In the genomic region with DNA sequence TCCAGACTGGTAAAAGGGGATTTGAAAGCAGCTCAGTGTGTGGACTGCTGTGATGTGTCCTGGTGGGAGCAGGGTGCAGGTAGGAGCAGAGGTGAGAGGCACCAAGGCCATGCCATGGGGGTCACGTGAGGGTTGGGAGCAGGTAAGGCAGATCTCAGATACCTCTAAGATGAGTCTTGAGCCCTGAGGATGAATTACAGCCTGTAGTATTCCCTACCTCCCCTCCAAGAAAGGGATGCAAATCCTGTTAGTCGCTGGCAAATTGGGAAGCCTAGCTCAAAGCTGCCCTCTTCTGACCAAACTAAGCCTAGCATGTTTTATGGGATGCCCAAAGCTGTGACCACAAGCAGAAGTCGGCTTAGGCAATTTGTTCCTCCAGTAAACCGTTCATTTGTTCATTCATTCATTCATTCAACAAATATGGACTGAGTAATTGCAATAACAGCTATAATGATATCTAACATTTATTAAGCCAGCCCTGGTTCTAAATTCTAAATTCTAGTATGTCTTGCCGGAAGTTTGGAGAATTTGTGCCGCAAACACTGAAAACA, we compare ENCODE assay signal across 8 cellular contexts. TPM values are rescaled to one million over a fixed set of nuclear protein-coding genes. Genes with fewer than 3 reads are reported as not detected.
A peak's percentile ranks its signal among the peaks of the same experiment; 100 is the strongest.
DNase-seq lines count a peak whose midpoint lies in the region; ATAC-seq and TF ChIP-seq lines count a peak whose summit lies in the region.

No MANE protein-coding gene starts in this region.

- peaks cover 12% of the 10 kb centered on the region for H3K79me2 ChIP-seq in mammary epithelial cell (ENCODE audit: insufficient read depth, low read length)

- ATAC-seq in HG03520 (IDR thresholded peaks at IDR 0.05; ENCODE audit: unreplicated experiment), result no peak

- H4K20me1 ChIP-seq in mammary epithelial cell (ENCODE audit: insufficient read depth, low read length), result no peaks in the 10 kb centered on the region

- H3K4me1 Mint-ChIP-seq in immature natural killer cell, result peaks cover 25 to 39% of the 10 kb centered on the region in 2 donors

- no peaks in the 10 kb centered on the region for H3K36me3 ChIP-seq in mammary epithelial cell (ENCODE audit: insufficient read depth, low read length)

- peaks cover 3 to 4% (median 4%) of the 10 kb centered on the region in 3 donors for H3K27me3 Mint-ChIP-seq in immature natural killer cell (ENCODE audit: low read depth in 3 of 3)

- dilution Hi-C loops in mammary epithelial cell (cut with HindIII; ENCODE audit: low sequenced_read_pairs), result no loop called here

- BruUV-seq in mammary epithelial cell (replicated peaks; lab: Mats Ljungman, UMichigan), result no TSS peak

- H3K27me3 ChIP-seq in mammary epithelial cell (ENCODE audit: insufficient read depth, low read length), result no peaks in the 10 kb centered on the region

- DNase-seq in A172 (ENCODE audit: low spot score) (peak; percentile 96), GM12864 (ENCODE audit: low read depth) (no peak), NCI-H146 treated with DMSO at 0.1 percent for 48 hours (lab: John Stamatoyannopoulos, UW; ENCODE audit: unreplicated experiment) (peak; percentile 31), T-helper 9 cell (peak; percentile 33), mammary epithelial cell (peak; percentile 73), immature natural killer cell (peak; percentile 66 to 69 (median 68))
- peak; percentile 28 for DNase-seq in stimulated activated CD4-positive, alpha-beta T cell treated with anti-CD3 and anti-CD28 coated beads, Interleukin-1b, Interleukin-23, amount 100 ng/mL, for 48 hours

- CTCF ChIA-PET in mammary epithelial cell (lab: Charles Lee; ENCODE audit: low non-redundant PET), result interaction anchor here (0.8 to 1.9 kb wide), 3 partner anchors 41 to 52 kb away, joined by 6 to 37 read pairs (median 9); no protein-coding TSS in a partner anchor

- no peak overlapping the region for H3K27ac ChIP-seq in mammary epithelial cell (ENCODE audit: insufficient read depth, low read depth, low read length)

- H3K4me3 ChIP-seq in GM12864 (ENCODE audit: low read depth, low read length), result no peak overlapping the region
- H3K4me3 ChIP-seq in mammary epithelial cell (replicated peaks in 1 of 3; ENCODE audit: insufficient read depth in 1 of 3, low read depth in 2 of 3, low read length in 3 of 3), result no peak overlapping the region

- H3K9ac ChIP-seq in mammary epithelial cell (ENCODE audit: insufficient read depth, low read length), result no peak overlapping the region

- no peaks in the 10 kb centered on the region for H3K9me3 Mint-ChIP-seq in immature natural killer cell

- 33% methylated on average over 6 of the region's 6 CpGs for WGBS in mammary epithelial cell (ENCODE audit: low coverage, missing lambda C conversion rate)

- peak; percentile 87 for TF ChIP-seq CTCF in GM12864 (IDR thresholded peaks at IDR 0.05; ENCODE audit: low read depth, low read length, missing control alignments)
- TF ChIP-seq CTCF in mammary epithelial cell (conservative IDR thresholded peaks at IDR 0.05 in 1 of 2, IDR thresholded peaks at IDR 0.05 in 1 of 2; ENCODE audit: extremely low read depth in 1 of 2, insufficient read depth in 1 of 2, low read depth in 1 of 2, low read length in 2 of 2), result peak; percentile 63 to 78

- intact Hi-C loops in mammary epithelial cell (cut with micrococcal nuclease), result loop anchor here (1.0 to 5.0 kb wide), 3 partner anchors 52 to 337 kb away; partner anchors contain the start of gene RBBP5

- H3K4me1 ChIP-seq in mammary epithelial cell (ENCODE audit: insufficient read depth, low read length), result peaks cover 9% of the 10 kb centered on the region

- in situ Hi-C loops in mammary epithelial cell (cut with MboI; ENCODE audit: low sequenced_read_pairs in 2 of 2), result no loop called here

- H3K36me3 Mint-ChIP-seq in immature natural killer cell, result peaks cover 0 to 3% (median 2%) of the 10 kb centered on the region in 3 donors

- H3K4me3 Mint-ChIP-seq in immature natural killer cell, result no peak overlapping the region

- no peaks in the 10 kb centered on the region for H3K9me3 ChIP-seq in mammary epithelial cell (replicated peaks; ENCODE audit: insufficient read depth, low read length)

- no peak overlapping the region for H3K4me2 ChIP-seq in mammary epithelial cell (ENCODE audit: insufficient read depth, low read depth, low read length)

- H3K27ac Mint-ChIP-seq in immature natural killer cell, result peak overlapping the region in 3 of 6 donors; percentile 15 to 89 (median 71)

- H2AFZ ChIP-seq in mammary epithelial cell (ENCODE audit: low read depth, low read length), result no peak overlapping the region

RNA-seq across cellular contexts. Expression of gene NUAK2, which starts 3.9 kb away (rescaled TPM):
- total RNA-seq in A172 (2014; rRNA removed; shearing (Covaris generic)), result 16.3 and 18.4 TPM in 2 replicates
- 10 to 100 TPM; 11.8 TPM for total RNA-seq in mammary epithelial cell
- polyA plus RNA-seq in mammary epithelial cell (3.1 TPM), immature natural killer cell (10 to 100 TPM in 1 of 3 donors, 1 to 10 TPM in 2; 6.3 to 26.4 (median 6.6) TPM)
- polyA minus RNA-seq in mammary epithelial cell, result 3.3 TPM

RNA-seq across cellular contexts. Expression of gene KLHDC8A, which starts 31.3 kb away (rescaled TPM):
- total RNA-seq in A172 (2014; rRNA removed; shearing (Covaris generic)), result not detected in 2 replicates
- total RNA-seq in mammary epithelial cell, result not detected
- polyA plus RNA-seq in mammary epithelial cell (not detected), immature natural killer cell (not detected)
- not detected for polyA minus RNA-seq in mammary epithelial cell
